9 cellular contexts compared by ENCODE assay signal in genomic region chr14:23154876-23155587, GRCh38. TPM values are rescaled to one million over a fixed set of nuclear protein-coding genes. Genes with fewer than 3 reads are reported as not detected.
DNase-seq lines count a peak whose midpoint lies in the region; ATAC-seq and TF ChIP-seq lines count a peak whose summit lies in the region.
"Had no signal": no experiment of that assay in that cellular context is flagged by ENCODE, and none has a peak within 500 bp of the region (broad histone marks: within the 10 kb centered on the region; RNA-seq: fewer than 3 reads in every experiment).

No MANE protein-coding gene starts in this region.

- H4K20me1 ChIP-seq in GM23248 (ENCODE audit: insufficient read depth) (no peaks in the 10 kb centered on the region), neural progenitor cell (ENCODE audit: low read depth) (no peaks in the 10 kb centered on the region)

- no peaks in the 10 kb centered on the region for H3K79me2 ChIP-seq in GM23248 (ENCODE audit: insufficient read depth)
- no peaks in the 10 kb centered on the region for H3K79me2 ChIP-seq in neural progenitor cell (ENCODE audit: low read depth)

- TF ChIP-seq CTCF in RWPE1 (conservative IDR thresholded peaks at IDR 0.05; ENCODE audit: low read depth) (no peak), fibroblast of villous mesenchyme (IDR thresholded peaks at IDR 0.05; ENCODE audit: insufficient read depth, low read depth, low read length) (no peak), neural progenitor cell (IDR thresholded peaks at IDR 0.05) (no peak)

- H3K9me2 ChIP-seq in GM23248 (ENCODE audit: insufficient read depth), result no peaks in the 10 kb centered on the region

- H3K4me3 ChIP-seq in GM23248 (peak overlapping the region; percentile 59), fibroblast of villous mesenchyme (ENCODE audit: low read depth, low read length) (no peak overlapping the region), neural progenitor cell (no peak overlapping the region)

- H2AFZ ChIP-seq in GM23248, result peak overlapping the region; percentile 92
- peak overlapping the region; percentile 2 for H2AFZ ChIP-seq in neural progenitor cell (replicated peaks)

- H3K27ac ChIP-seq in GM23248 (peak overlapping the region; percentile 90), RWPE1 (peak overlapping the region; percentile 98), neural progenitor cell (peak overlapping the region; percentile 72)

- 1 to 2% methylated on average over 11 to 12 of the region's 12 CpGs for WGBS in GM23248 (ENCODE audit: low coverage in 1 of 2, low lambda C conversion rate in 2 of 2, missing lambda C conversion rate in 2 of 2), 2 experiments

- no peaks in the 10 kb centered on the region for H3K9me3 Mint-ChIP-seq in neural progenitor cell
- H3K9me3 Mint-ChIP-seq in stimulated activated memory B cell treated with anti-CD40 and anti-IgM and Interleukin-4, amounts not matched to agents 10 μg/mL and 1 μg/mL and 100 μg/mL, for 72 hours, result no peaks in the 10 kb centered on the region

- H3F3A ChIP-seq in GM23248 (ENCODE audit: insufficient read depth) (peaks cover 32% of the 10 kb centered on the region), neural progenitor cell (ENCODE audit: low read depth) (peaks cover 19% of the 10 kb centered on the region)

- H3K4me1 Mint-ChIP-seq in neural progenitor cell, result peaks cover 51% of the 10 kb centered on the region
- no peaks in the 10 kb centered on the region for H3K4me1 Mint-ChIP-seq in stimulated activated memory B cell treated with anti-CD40 and anti-IgM and Interleukin-4, amounts not matched to agents 10 μg/mL and 1 μg/mL and 100 μg/mL, for 72 hours

- H3K36me3 Mint-ChIP-seq in neural progenitor cell, result peaks cover 20% of the 10 kb centered on the region
- H3K36me3 Mint-ChIP-seq in stimulated activated memory B cell treated with anti-CD40 and anti-IgM and Interleukin-4, amounts not matched to agents 10 μg/mL and 1 μg/mL and 100 μg/mL, for 72 hours, result no peaks in the 10 kb centered on the region

- H3K4me3 Mint-ChIP-seq in neural progenitor cell, result peak overlapping the region; percentile 28
- no peak overlapping the region for H3K4me3 Mint-ChIP-seq in stimulated activated memory B cell treated with anti-CD40 and anti-IgM and Interleukin-4, amounts not matched to agents 10 μg/mL and 1 μg/mL and 100 μg/mL, for 72 hours

- CTCF ChIA-PET in RWPE1 (lab: Yijun Ruan, JAX), result interaction anchor here (0.6 to 1.5 kb wide), 2 partner anchors 33 to 34 kb away, joined by 4 to 11 read pairs; no protein-coding TSS in a partner anchor

- peak overlapping the region; percentile 86 for H3K27ac Mint-ChIP-seq in neural progenitor cell
- H3K27ac Mint-ChIP-seq in stimulated activated memory B cell treated with anti-CD40 and anti-IgM and Interleukin-4, amounts not matched to agents 10 μg/mL and 1 μg/mL and 100 μg/mL, for 72 hours, result no peak overlapping the region

- peaks cover 3% of the 10 kb centered on the region for H3K27me3 Mint-ChIP-seq in neural progenitor cell (ENCODE audit: insufficient read depth, low read depth)
- no peaks in the 10 kb centered on the region for H3K27me3 Mint-ChIP-seq in stimulated activated memory B cell treated with anti-CD40 and anti-IgM and Interleukin-4, amounts not matched to agents 10 μg/mL and 1 μg/mL and 100 μg/mL, for 72 hours

- H3K9me3 ChIP-seq in GM23248 (ENCODE audit: low read depth) (no peaks in the 10 kb centered on the region), neural progenitor cell (ENCODE audit: low read depth) (no peaks in the 10 kb centered on the region)

- DNase-seq in GM23248 (peak; percentile 95), RWPE1 (ENCODE audit: low spot score) (peak; percentile 76), fibroblast of villous mesenchyme (ENCODE audit: low read depth) (peak; percentile 91), neural progenitor cell (ENCODE audit: low spot score) (peak; percentile 64), NCI-H526 (lab: John Stamatoyannopoulos, UW) (no peak)
- no peak for DNase-seq in activated CD4-positive, CD25-positive, alpha-beta regulatory T cell (lab: John Stamatoyannopoulos, UW)

- H3K36me3 ChIP-seq in GM23248 (ENCODE audit: low read depth) (no peaks in the 10 kb centered on the region), neural progenitor cell (peaks cover 4% of the 10 kb centered on the region)

- H3K9ac ChIP-seq in GM23248, result peak overlapping the region; percentile 77
- H3K9ac ChIP-seq in neural progenitor cell, result no peak overlapping the region

- ATAC-seq in GM18517 (IDR thresholded peaks at IDR 0.05; ENCODE audit: unreplicated experiment), result no peak
- no peak for ATAC-seq in stimulated activated memory B cell treated with anti-CD40 and anti-IgM and Interleukin-4, amounts not matched to agents 10 μg/mL and 1 μg/mL and 100 μg/mL, for 72 hours
- ATAC-seq: Panc1 had no signal

- H3K27me3 ChIP-seq in GM23248 (replicated peaks; ENCODE audit: insufficient read depth) (no peaks in the 10 kb centered on the region), neural progenitor cell (no peaks in the 10 kb centered on the region)

- in situ Hi-C loops in GM23248 (cut with MboI), result no loop called here

- H3K4me1 ChIP-seq in GM23248 (ENCODE audit: insufficient read depth) (peaks cover 28% of the 10 kb centered on the region), neural progenitor cell (peaks cover 26% of the 10 kb centered on the region)

- H3K4me2 ChIP-seq in GM23248 (ENCODE audit: unreplicated experiment), result peak overlapping the region; percentile 84
- peak overlapping the region; percentile 59 for H3K4me2 ChIP-seq in neural progenitor cell

- POLR2A ChIA-PET in RWPE1 (lab: Yijun Ruan, JAX; ENCODE audit: low non-redundant PET), result interaction anchor here (0.6 to 1.3 kb wide), 2 partner anchors 17 to 29 kb away, joined by 3 to 5 read pairs; no protein-coding TSS in a partner anchor

RNA-seq across cellular contexts. Expression of gene SLC7A8, which starts 28.4 kb away (rescaled TPM):
- 2.7 and 6.7 TPM in 2 replicates for total RNA-seq in GM23248 (2014; rRNA removed; shearing (Covaris generic))
- polyA plus RNA-seq in GM23248 (2016; fragmentation: Nextera tagmentation; extraction: Ambion mirVana), result 9.8 and 9.9 TPM in 2 replicates
- total RNA-seq in fibroblast of villous mesenchyme, result 0.86 and 0.97 TPM in 2 replicates
- total RNA-seq in neural progenitor cell (ENCODE audit: low replicate concordance), result 56.5 and 83.7 TPM in 2 replicates

RNA-seq across cellular contexts. Expression of gene CEBPE, which starts 36.0 kb away (rescaled TPM):
- total RNA-seq in GM23248 (2014; rRNA removed; shearing (Covaris generic)), result not detected in 2 replicates
- polyA plus RNA-seq in GM23248 (2016; fragmentation: Nextera tagmentation; extraction: Ambion mirVana), result not detected in 2 replicates
- total RNA-seq in fibroblast of villous mesenchyme, result not detected in 2 replicates
- total RNA-seq in neural progenitor cell (ENCODE audit: low replicate concordance), result not detected in 2 replicates

RNA-seq across cellular contexts. Expression of gene CIROP, which starts 50.2 kb away (rescaled TPM):
- not detected in 2 replicates for total RNA-seq in GM23248 (2014; rRNA removed; shearing (Covaris generic))
- polyA plus RNA-seq in GM23248 (2016; fragmentation: Nextera tagmentation; extraction: Ambion mirVana), result 0.09 TPM in 1 of 2 replicates, not detected in the other
- not detected in 2 replicates for total RNA-seq in fibroblast of villous mesenchyme
- 0.06 TPM in 1 of 2 replicates, not detected in the other for total RNA-seq in neural progenitor cell (ENCODE audit: low replicate concordance)

RNA-seq across cellular contexts. Expression of gene C14orf119, which starts 59.7 kb away (rescaled TPM):
- 48.7 and 55.5 TPM in 2 replicates for total RNA-seq in GM23248 (2014; rRNA removed; shearing (Covaris generic))
- 157 and 166 TPM in 2 replicates for polyA plus RNA-seq in GM23248 (2016; fragmentation: Nextera tagmentation; extraction: Ambion mirVana)
- total RNA-seq in fibroblast of villous mesenchyme (48.0 and 66.1 TPM in 2 replicates), neural progenitor cell (ENCODE audit: low replicate concordance) (32.0 and 37.5 TPM in 2 replicates)

Comparison
In these comparisons a context has a peak if more than half of its experiments do, and no peak if none do; other contexts are left out.
1. DNase-seq: peak in GM23248 (single experiment), RWPE1 (single experiment), fibroblast of villous mesenchyme (single experiment) and neural progenitor cell (single experiment); none in activated CD4-positive, CD25-positive, alpha-beta regulatory T cell (0 of 4) and NCI-H526 (0 of 2).
2. Peak in every context shown above with its lines, with median percentiles within 50 percentile points of each other: H3K27ac ChIP-seq.